ENCODE assay signal across 19 cellular contexts in genomic region chr5:6458833-6459232, GRCh38. TPM values are rescaled to one million over a fixed set of nuclear protein-coding genes. Genes with fewer than 3 reads are reported as not detected.
"Had no signal": no experiment of that assay in that cellular context is flagged by ENCODE, and none has a peak within 500 bp of the region (broad histone marks: within the 10 kb centered on the region; RNA-seq: fewer than 3 reads in every experiment).

No MANE protein-coding gene starts in this region.

- H3K9me3 ChIP-seq: esophagus squamous epithelium, mucosa of descending colon, neutrophil, right atrium auricular region, sigmoid colon, stomach had no signal

- ATAC-seq: left colon; mucosa of descending colon; naive thymus-derived CD8-positive, alpha-beta T cell had no signal

- H3K36me3 ChIP-seq: esophagus squamous epithelium, neutrophil, right atrium auricular region, sigmoid colon, stomach had no signal

- H3K27ac ChIP-seq: esophagus squamous epithelium, hepatocyte, neutrophil, right atrium auricular region, sigmoid colon, skin epidermis, stomach had no signal

- H3K4me1 ChIP-seq: esophagus squamous epithelium, stomach had no signal

- H3K4me3 ChIP-seq: esophagus squamous epithelium, hepatocyte, mucosa of descending colon, right atrium auricular region, sigmoid colon, skin epidermis, stomach had no signal

- DNase-seq: dermis blood vessel endothelial cell; esophagus squamous epithelium; foreskin fibroblast; left colon; mammary epithelial cell; mucosa of descending colon; naive thymus-derived CD8-positive, alpha-beta T cell; posterior cingulate gyrus; sigmoid colon; stimulated activated CD4-positive, alpha-beta T cell treated with anti-CD3 and anti-CD28 coated beads, Interleukin-12 subunit alpha, Interleukin-12 subunit beta, amount 100 ng/mL, for 4 hours; stimulated activated naive CD4-positive, alpha-beta T cell; stomach; substantia nigra; trophoblast cell had no signal

- H3K27me3 ChIP-seq: right atrium auricular region had no signal

RNA-seq across cellular contexts. Expression of gene UBE2QL1, which starts 10.2 kb away (rescaled TPM):
- total RNA-seq: epithelial cell of proximal tubule; naive thymus-derived CD8-positive, alpha-beta T cell had no signal
- polyA plus RNA-seq: hepatocyte; naive thymus-derived CD8-positive, alpha-beta T cell had no signal
